In genomic region chr11:69204246-69205124, GRCh38 we compare ENCODE assay signal across 21 cellular contexts. TPM values are rescaled to one million over a fixed set of nuclear protein-coding genes. Genes with fewer than 3 reads are reported as not detected.
DNase-seq lines count a peak whose midpoint lies in the region; ATAC-seq, FAIRE-seq and TF ChIP-seq lines count a peak whose summit lies in the region.
"Had no signal": no experiment of that assay in that cellular context is flagged by ENCODE, and none has a peak within 500 bp of the region (broad histone marks: within the 10 kb centered on the region; RNA-seq: fewer than 3 reads in every experiment).

No MANE protein-coding gene starts in this region.

- POLR2A ChIA-PET in H1 (lab: Charles Lee; ENCODE audit: partially characterized antibody), result no interaction called here

- intact Hi-C loops in cardiac septum (cut with DNase I) (no loop called here), heart right ventricle (cut with DNase I) (no loop called here), upper lobe of right lung (cut with DNase I) (no loop called here)

- no peak overlapping the region for H2BK120ac ChIP-seq in H1 (replicated peaks; ENCODE audit: low read depth, low read length)
- H2BK120ac ChIP-seq in neuronal stem cell (ENCODE audit: low read depth, low read length), result no peak overlapping the region

- CTCF ChIA-PET in H1 (lab: Charles Lee; ENCODE audit: partially characterized antibody), result interaction anchor here (1.0 to 2.7 kb wide), 3 partner anchors 16 to 105 kb away, joined by 3 to 7 read pairs (median 5); no protein-coding TSS in a partner anchor

- peaks cover 3 to 17% (median 11%) of the 10 kb centered on the region in 9 donors for H3K4me1 ChIP-seq in heart right ventricle
- peaks cover 0 to 6% (median 2%) of the 10 kb centered on the region in 4 experiments; a peak in 3 of 7 replicates for H3K4me1 ChIP-seq in H1 (replicated peaks in 1 of 4; ENCODE audit: control insufficient read depth in 3 of 4, insufficient read depth in 4 of 4, low read length in 3 of 4)
- peaks cover 8 to 14% of the 10 kb centered on the region in 2 donors for H3K4me1 ChIP-seq in neuronal stem cell (ENCODE audit: control insufficient read depth in 2 of 2, insufficient read depth in 1 of 2, low read depth in 1 of 2, low read length in 2 of 2)
- no peaks in the 10 kb centered on the region for H3K4me1 ChIP-seq in upper lobe of right lung

- H3K18ac ChIP-seq in H1 (ENCODE audit: extremely low read depth, low read length), result no peak overlapping the region
- H3K18ac ChIP-seq in neuronal stem cell (ENCODE audit: low read length), result peak overlapping the region; percentile 80

- in situ Hi-C loops in KBM-7 (cut with MboI; ENCODE audit: low pct_unique_long_range_greater_than_20kb, low sequenced_read_pairs), result no loop called here

- no peak overlapping the region for H3K56ac ChIP-seq in H1 (replicated peaks; ENCODE audit: insufficient read length, low read depth, low read length)

- no peak overlapping the region for H3K23ac ChIP-seq in H1 (ENCODE audit: insufficient read length)
- H3K23ac ChIP-seq in neuronal stem cell (ENCODE audit: low read depth, low read length, poor library complexity), result peak overlapping the region; percentile 76

- H3K27me3 ChIP-seq in heart right ventricle (peaks cover 0 to 7% (median 0%) of the 10 kb centered on the region in 7 donors), H1 (replicated peaks in 1 of 4; ENCODE audit: control insufficient read depth in 3 of 4, extremely low read depth in 1 of 4, insufficient read depth in 3 of 4, low read length in 3 of 4) (no peaks in the 10 kb centered on the region; a peak in 1 of 7 replicates), neuronal stem cell (ENCODE audit: control insufficient read depth in 3 of 3, insufficient read depth in 3 of 3, low read depth in 1 of 3, low read length in 3 of 3) (peaks cover 0 to 34% (median 0%) of the 10 kb centered on the region in 3 experiments), upper lobe of right lung (no peaks in the 10 kb centered on the region)

- no peaks in the 10 kb centered on the region for H4K20me1 ChIP-seq in H1 (replicated peaks in 1 of 2; ENCODE audit: control insufficient read depth in 1 of 2, insufficient read depth in 2 of 2, low read length in 2 of 2)

- no peak for TF ChIP-seq POLR2A in H1 (IDR thresholded peaks at IDR 0.05; ENCODE audit: control extremely low read depth in 1 of 2, low read depth in 2 of 2, low read length in 2 of 2)

- H3K4me3 ChIP-seq in heart right ventricle, result no peak overlapping the region
- H3K4me3 ChIP-seq in H1 (ENCODE audit: extremely low read depth in 1 of 4, insufficient read depth in 2 of 4, low read depth in 3 of 4, low read length in 4 of 4), result no peak overlapping the region
- H3K4me3 ChIP-seq in neuronal stem cell (ENCODE audit: low read length in 2 of 2), result no peak overlapping the region
- H3K4me3 ChIP-seq in upper lobe of right lung, result no peak overlapping the region

- TF ChIP-seq CTCF in heart right ventricle (IDR thresholded peaks at IDR 0.05) (no peak), H1 (IDR thresholded peaks at IDR 0.05; ENCODE audit: control extremely low read depth in 1 of 3, insufficient read depth in 1 of 3, low read depth in 1 of 3, low read length in 3 of 3) (no peak), upper lobe of right lung (IDR thresholded peaks at IDR 0.05) (no peak)

- 90% methylated on average over 26 of the region's 26 CpGs for WGBS in heart right ventricle, 2 donors
- WGBS in H1 (ENCODE audit: extremely low coverage in 1 of 2, insufficient coverage in 1 of 2, insufficient read length in 1 of 2, insufficient replicate concordance in 2 of 2, low coverage in 1 of 2, low lambda C conversion rate in 2 of 2, missing lambda C conversion rate in 1 of 2), 2 experiments, result 85% methylated on average over 23 of the region's 26 CpGs; no CpG with 5 or more reads in 1 of the 2 experiments
- no CpG with 5 or more reads among the region's 26 CpGs for WGBS in neuronal stem cell (ENCODE audit: extremely low coverage in 2 of 2, insufficient read length in 2 of 2, insufficient replicate concordance in 1 of 2), 2 donors

- TF ChIP-seq EP300 in H1 (IDR thresholded peaks at IDR 0.05; ENCODE audit: borderline replicate concordance in 1 of 2, low read depth in 2 of 2, low read length in 2 of 2), result no peak

- H3K27ac ChIP-seq in heart right ventricle (no peak overlapping the region), H1 (ENCODE audit: low read depth, low read length) (no peak overlapping the region), neuronal stem cell (replicated peaks; ENCODE audit: low read length) (no peak overlapping the region), upper lobe of right lung (no peak overlapping the region)

- H3K4ac ChIP-seq in H1 (replicated peaks; ENCODE audit: insufficient read length, low read depth, low read length) (no peak overlapping the region), neuronal stem cell (ENCODE audit: low read length) (no peak overlapping the region)

- H2BK12ac ChIP-seq in H1 (ENCODE audit: low read depth, low read length) (no peak overlapping the region), neuronal stem cell (ENCODE audit: low read length) (no peak overlapping the region)

- H2AFZ ChIP-seq in H1 (ENCODE audit: low read length) (no peak overlapping the region), neuronal stem cell (ENCODE audit: low read length) (no peak overlapping the region)

- H3K79me1 ChIP-seq in H1 (ENCODE audit: low read depth, low read length), result no peaks in the 10 kb centered on the region
- H3K79me1 ChIP-seq in neuronal stem cell (ENCODE audit: low read depth, low read length), result no peaks in the 10 kb centered on the region

- no peak for ATAC-seq in heart right ventricle
- ATAC-seq in upper lobe of right lung, result no peak
- ATAC-seq in HG02678 (IDR thresholded peaks at IDR 0.05; ENCODE audit: unreplicated experiment), result no peak
- ATAC-seq: PC-3 had no signal

- no peak overlapping the region for H2BK20ac ChIP-seq in H1 (ENCODE audit: low read length)

- H2BK15ac ChIP-seq in H1 (ENCODE audit: low read length), result no peak overlapping the region
- no peak overlapping the region for H2BK15ac ChIP-seq in neuronal stem cell (ENCODE audit: low read length)

- H2AK5ac ChIP-seq in H1 (ENCODE audit: low read depth, low read length), result no peak overlapping the region
- H2AK5ac ChIP-seq in neuronal stem cell (ENCODE audit: low read depth, low read length), result peak overlapping the region; percentile 77

- no peaks in the 10 kb centered on the region for H3K23me2 ChIP-seq in H1 (ENCODE audit: low read depth, low read length)

- H3K36me3 ChIP-seq in heart right ventricle (no peaks in the 10 kb centered on the region), H1 (ENCODE audit: control insufficient read depth in 2 of 4, insufficient read depth in 4 of 4, low read length in 3 of 4) (no peaks in the 10 kb centered on the region), neuronal stem cell (replicated peaks in 1 of 2; ENCODE audit: control insufficient read depth in 2 of 2, insufficient read depth in 2 of 2, low read length in 2 of 2) (no peaks in the 10 kb centered on the region), upper lobe of right lung (no peaks in the 10 kb centered on the region)

- H3K9ac ChIP-seq in H1 (replicated peaks in 1 of 4; ENCODE audit: extremely low read depth in 1 of 4, low read depth in 3 of 4, low read length in 3 of 4) (no peak overlapping the region), neuronal stem cell (ENCODE audit: low read depth, low read length, poor library complexity) (no peak overlapping the region)

- H4K5ac ChIP-seq in H1 (ENCODE audit: insufficient read length, low read depth, low read length), result no peak overlapping the region

- H4K8ac ChIP-seq in H1 (ENCODE audit: extremely low read depth, insufficient read depth, low read length) (peak overlapping the region; percentile 35; the same call in 1 of the 2 replicates), neuronal stem cell (ENCODE audit: low read depth, low read length) (no peak overlapping the region)

- no peak overlapping the region for H3K4me2 ChIP-seq in H1 (ENCODE audit: insufficient read depth in 1 of 2, low read depth in 2 of 2, low read length in 2 of 2)
- H3K4me2 ChIP-seq in neuronal stem cell (ENCODE audit: insufficient read depth, low read length, poor library complexity, severe bottlenecking), result no peak overlapping the region

- TF ChIP-seq RAD21 in H1 (IDR thresholded peaks at IDR 0.05 in 1 of 2, conservative IDR thresholded peaks at IDR 0.05 in 1 of 2; ENCODE audit: low read depth in 2 of 2, low read length in 2 of 2), result no peak

- no peaks in the 10 kb centered on the region for H3K79me2 ChIP-seq in H1 (ENCODE audit: control insufficient read depth in 1 of 2, insufficient read depth in 2 of 2, low read length in 2 of 2)

- no peak overlapping the region for H3K14ac ChIP-seq in H1 (ENCODE audit: insufficient read length)
- no peak overlapping the region for H3K14ac ChIP-seq in neuronal stem cell (ENCODE audit: low read length)

- H4K91ac ChIP-seq in H1 (replicated peaks; ENCODE audit: insufficient read length, low read length), result no peak overlapping the region
- no peak overlapping the region for H4K91ac ChIP-seq in neuronal stem cell (ENCODE audit: low read depth, low read length, poor library complexity)

- no peak overlapping the region for H2BK5ac ChIP-seq in H1 (ENCODE audit: low read depth, low read length)
- H2BK5ac ChIP-seq in neuronal stem cell (ENCODE audit: low read length), result peak overlapping the region; percentile 60

- no peak for FAIRE-seq in H1 (lab: Jason Lieb, UNC)
- FAIRE-seq: GM12891, GM18507 had no signal

- H3K9me3 ChIP-seq in heart right ventricle (peaks cover 0 to 9% (median 0%) of the 10 kb centered on the region in 11 donors), H1 (ENCODE audit: insufficient read depth in 2 of 2, low read depth in 1 of 2, low read length in 1 of 2) (no peaks in the 10 kb centered on the region), neuronal stem cell (replicated peaks in 1 of 2; ENCODE audit: control insufficient read depth in 2 of 2, insufficient read depth in 1 of 2, low read depth in 1 of 2, low read length in 2 of 2) (peaks cover 0 to 2% of the 10 kb centered on the region in 2 donors), upper lobe of right lung (no peaks in the 10 kb centered on the region)

- DNase-seq in cardiac septum (ENCODE audit: low spot score), result peak; percentile 47
- DNase-seq in heart right ventricle, result no peak
- no peak for DNase-seq in H1 (ENCODE audit: low read depth in 1 of 2, low spot score in 2 of 2)
- no peak for DNase-seq in neuronal stem cell (ENCODE audit: low spot score)
- DNase-seq in upper lobe of right lung, result peak; percentile 44
- no peak for DNase-seq in Kasumi-1 (lab: John Stamatoyannopoulos, UW)
- no peak for DNase-seq in KBM-7
- DNase-seq: AML-193, DMS 273 treated with DMSO at 0.1 percent for 48 hours, GDM1, GOT3, Karpas-422, MV-4-11, NCI-H1417, NCI-H1930, NCI-H774, PC-3 had no signal

RNA-seq across cellular contexts. Expression of gene SMIM38, which starts 48.8 kb away (rescaled TPM):
- total RNA-seq in cardiac septum, result 0.19 TPM
- under 1 TPM in 9 of 10 donors, not detected in 1; 0.11 to 0.56 (median 0.18) TPM for total RNA-seq in heart right ventricle
- under 1 TPM; 0.07 to 0.22 TPM for polyA plus RNA-seq in heart right ventricle
- total RNA-seq in H1 (2021; fragmentation: NEBNext Ultra II Directional; extraction: Animal tissue kit (Norgen Biotek cat#: 25700)), result 0.15 and 0.20 TPM in 2 replicates
- 0.17 TPM in 2 replicates for polyA plus RNA-seq in H1 (2011; rRNA removed)
- polyA plus RNA-seq in H1 (2011; cell fraction: cytosol; rRNA removed), result 0.13 TPM
- 1.6 TPM for polyA plus RNA-seq in H1 (2011; cell fraction: nucleus; rRNA removed)
- 0.26 to 0.81 TPM (median 0.35 TPM) in 4 replicates for polyA plus RNA-seq in H1 (2012, experiment 1 of 2)
- not detected for polyA plus RNA-seq in H1 (2012, experiment 2 of 2)
- polyA plus RNA-seq in H1 (2013, experiment 1 of 2), result 0.04 TPM
- polyA plus RNA-seq in H1 (2013, experiment 2 of 2), result 0.07 TPM
- 0.38 and 0.44 TPM in 2 replicates for polyA minus RNA-seq in H1 (2011; rRNA and poly(A)+ RNA removed)
- 0.51 TPM for polyA minus RNA-seq in H1 (2011; cell fraction: cytosol; rRNA and poly(A)+ RNA removed)
- polyA minus RNA-seq in H1 (2011; cell fraction: nucleus; rRNA and poly(A)+ RNA removed), result 0.60 TPM
- 0.26 TPM for polyA plus RNA-seq in neuronal stem cell (2013, experiment 1 of 2)
- 0.36 TPM for polyA plus RNA-seq in neuronal stem cell (2013, experiment 2 of 2)
- not detected for total RNA-seq in upper lobe of right lung
- polyA plus RNA-seq: CD14-positive monocyte had no signal

Comparison
In these comparisons a context has a peak if more than half of its experiments do, and no peak if none do; other contexts are left out.
1. DNase-seq: peak in cardiac septum (single experiment) and upper lobe of right lung (single experiment); none in heart right ventricle (0 of 2), H1 (0 of 2), neuronal stem cell (single experiment), Kasumi-1 (0 of 2) and KBM-7 (single experiment).